Comparison of ENCODE assay signal across 1 cellular context in genomic region chr9:503881-504852, GRCh38.
A peak's percentile ranks its signal among the peaks of the same experiment; 100 is the strongest.
TF ChIP-seq lines count a peak whose summit lies in the region.

Gene KANK1 (plus strand): TSS chr9:504695.

TF ChIP-seq in HepG2, 621 proteins besides CTCF, POLR2A, EP300 and RAD21 (continued from another document):
- TF ChIP-seq ZBTB40 (IDR thresholded peaks at IDR 0.05) = no peak
- TF ChIP-seq ZBTB40 (CRISPR knock-in tag; IDR thresholded peaks at IDR 0.05) = peak; percentile 55; the same call in 1 of the 2 replicates
- peak; percentile 61; the same call in 1 of the 2 replicates for TF ChIP-seq KDM2A (CRISPR knock-in tag; IDR thresholded peaks at IDR 0.05; ENCODE audit: borderline replicate concordance, low read depth)
- peak; percentile 50 for TF ChIP-seq ZGPAT (CRISPR knock-in tag; IDR thresholded peaks at IDR 0.05)
- TF ChIP-seq ZMAT5 (CRISPR knock-in tag; IDR thresholded peaks at IDR 0.05; ENCODE audit: borderline replicate concordance, low read depth) = no peak
- 0 out of 2 replicates have a peak, but pooled peaks have one; percentile 16 for TF ChIP-seq ZBTB2 (CRISPR knock-in tag; IDR thresholded peaks at IDR 0.05; ENCODE audit: low read depth)
- peak; percentile 94 for TF ChIP-seq ZNF33B (CRISPR knock-in tag; IDR thresholded peaks at IDR 0.05)
- TF ChIP-seq ZNF558 (CRISPR knock-in tag; IDR thresholded peaks at IDR 0.05; ENCODE audit: borderline replicate concordance) = peak; percentile 63; the same call in 1 of the 2 replicates
- no peak for TF ChIP-seq CEBPZ (IDR thresholded peaks at IDR 0.05; ENCODE audit: low read length)
- TF ChIP-seq JDP2 (CRISPR knock-in tag; IDR thresholded peaks at IDR 0.05; ENCODE audit: borderline replicate concordance) = peak; percentile 15; the same call in 1 of the 2 replicates
- TF ChIP-seq ZBTB21 (CRISPR knock-in tag; IDR thresholded peaks at IDR 0.05) = no peak
- TF ChIP-seq ZNF891 (CRISPR knock-in tag; IDR thresholded peaks at IDR 0.05) = peak; percentile 89
- TF ChIP-seq TP53 (CRISPR knock-in tag; conservative IDR thresholded peaks at IDR 0.05) = no peak
- TF ChIP-seq ZNF878 (CRISPR knock-in tag; IDR thresholded peaks at IDR 0.05) = no peak
- TF ChIP-seq RNF2 (conservative IDR thresholded peaks at IDR 0.05; ENCODE audit: low read depth) = 0 out of 2 replicates have a peak, but pooled peaks have one; percentile 53
- 0 out of 2 replicates have a peak, but pooled peaks have one; percentile 26 for TF ChIP-seq ZNF367 (CRISPR knock-in tag; IDR thresholded peaks at IDR 0.05; ENCODE audit: borderline replicate concordance)
- TF ChIP-seq ZNF772 (CRISPR knock-in tag; IDR thresholded peaks at IDR 0.05) = 0 out of 2 replicates have a peak, but pooled peaks have one; percentile 38
- TF ChIP-seq PCBP1 (IDR thresholded peaks at IDR 0.05; ENCODE audit: borderline replicate concordance, low read depth, low read length) = 0 out of 2 replicates have a peak, but pooled peaks have one; percentile 37
- TF ChIP-seq CCDC6 (CRISPR knock-in tag; IDR thresholded peaks at IDR 0.05) = peak; percentile 86; the same call in 1 of the 2 replicates
- no peak for TF ChIP-seq ZNF10 (CRISPR knock-in tag; IDR thresholded peaks at IDR 0.05; ENCODE audit: borderline replicate concordance, low read depth)
- TF ChIP-seq ZNF225 (CRISPR knock-in tag; IDR thresholded peaks at IDR 0.05) = peak; percentile 61; the same call in 1 of the 2 replicates
- TF ChIP-seq ZBTB49 (CRISPR knock-in tag; IDR thresholded peaks at IDR 0.05; ENCODE audit: borderline replicate concordance) = no peak
- 0 out of 2 replicates have a peak, but pooled peaks have one; percentile 51 for TF ChIP-seq ZNF468 (CRISPR knock-in tag; IDR thresholded peaks at IDR 0.05)
- TF ChIP-seq ZNF317 (CRISPR knock-in tag; IDR thresholded peaks at IDR 0.05) = peak; percentile 68; the same call in 1 of the 2 replicates
- TF ChIP-seq THAP9 (CRISPR knock-in tag; IDR thresholded peaks at IDR 0.05; ENCODE audit: borderline replicate concordance) = peak; percentile 63
- TF ChIP-seq PHF8 (CRISPR knock-in tag; IDR thresholded peaks at IDR 0.05) = peak; percentile 36; the same call in 1 of the 2 replicates
- TF ChIP-seq SIX4 (CRISPR knock-in tag; IDR thresholded peaks at IDR 0.05) = no peak
